Comparison of ENCODE assay signal across 25 cellular contexts in the genomic region with DNA sequence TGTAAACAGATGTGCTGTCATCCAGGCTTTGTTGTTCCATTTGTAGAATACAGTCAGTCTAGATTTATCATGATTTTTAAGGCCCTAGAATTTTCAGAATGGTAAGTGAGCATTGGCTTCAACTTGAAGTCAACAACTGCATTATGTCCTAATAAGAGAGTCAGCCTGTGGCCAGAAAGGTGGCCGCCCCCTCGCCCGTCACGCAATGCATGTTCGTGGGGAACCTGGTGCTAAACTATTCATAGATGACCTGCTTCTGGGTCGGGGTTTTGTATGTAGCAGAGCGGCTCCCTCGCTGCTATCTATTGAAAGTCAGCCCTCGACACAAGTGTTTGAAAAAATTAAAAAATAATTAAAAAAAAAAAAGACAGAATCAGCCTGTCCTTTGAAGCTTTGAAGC.
"Had no signal": no experiment of that assay in that cellular context is flagged by ENCODE, and none has a peak within 500 bp of the region (broad histone marks: within the 10 kb centered on the region; RNA-seq: fewer than 3 reads in every experiment).

No MANE protein-coding gene starts in this region.

- H3K27me3 ChIP-seq: esophagus squamous epithelium, neutrophil, pancreas, right lobe of liver, tibial nerve, upper lobe of right lung, uterus had no signal

- H3K4me1 ChIP-seq: right lobe of liver, uterus had no signal

- H3K27me3 Mint-ChIP-seq: effector memory CD8-positive, alpha-beta T cell; naive B cell; natural killer cell treated with Interleukin-12 subunit alpha and Interleukin-12 subunit beta and Interleukin-15 and Interleukin-18, amount 100 ng/mL, for 72 hours had no signal

- H3K4me3 ChIP-seq: esophagus squamous epithelium, mucosa of descending colon, pancreas, right lobe of liver, thoracic aorta, tibial nerve, upper lobe of right lung, uterus had no signal

- ATAC-seq: effector memory CD8-positive, alpha-beta T cell; left lobe of liver; right lobe of liver had no signal

- DNase-seq: cortex of kidney; effector memory CD8-positive, alpha-beta T cell; erythroblast; esophagus squamous epithelium; foreskin melanocyte; kidney; mesenchymal stem cell; mucosa of descending colon; naive B cell; pancreas; right lobe of liver; stimulated activated CD4-positive, alpha-beta T cell treated with anti-CD3 and anti-CD28 coated beads, Interleukin-12 subunit alpha, Interleukin-12 subunit beta, amount 100 ng/mL, for 4 hours; stimulated activated CD4-positive, alpha-beta T cell treated with anti-CD3 and anti-CD28 coated beads, Interleukin-1b, Interleukin-23, amount 100 ng/mL, for 48 hours; stimulated activated CD4-positive, alpha-beta T cell treated with anti-CD3 and anti-CD28 coated beads, Interleukin-4, amount 100 ng/mL, for 1 hour; stimulated activated CD8-positive, alpha-beta memory T cell treated with anti-CD3 and anti-CD28 coated beads, Interleukin-4, amount 100 ng/mL, for 48 hours; stimulated activated naive CD4-positive, alpha-beta T cell; upper lobe of right lung; uterus had no signal

- H3K27ac ChIP-seq: esophagus squamous epithelium, neutrophil, pancreas, right lobe of liver, thoracic aorta, tibial nerve, upper lobe of right lung, uterus had no signal

- H3K9me3 ChIP-seq: esophagus squamous epithelium, mucosa of descending colon, neutrophil, pancreas, right lobe of liver, thoracic aorta, tibial nerve, upper lobe of right lung, uterus had no signal

- H3K9me3 Mint-ChIP-seq: effector memory CD8-positive, alpha-beta T cell; mesothelial cell of epicardium; naive B cell; natural killer cell treated with Interleukin-12 subunit alpha and Interleukin-12 subunit beta and Interleukin-15 and Interleukin-18, amount 100 ng/mL, for 72 hours; neural crest cell had no signal

- H3K27ac Mint-ChIP-seq: mesothelial cell of epicardium, naive B cell had no signal

- H3K36me3 ChIP-seq: neutrophil, uterus had no signal

- H3K4me3 Mint-ChIP-seq: effector memory CD8-positive, alpha-beta T cell; mesothelial cell of epicardium; naive B cell; neural crest cell had no signal
